ENCODE assay signal across 2 cellular contexts in the genomic region with DNA sequence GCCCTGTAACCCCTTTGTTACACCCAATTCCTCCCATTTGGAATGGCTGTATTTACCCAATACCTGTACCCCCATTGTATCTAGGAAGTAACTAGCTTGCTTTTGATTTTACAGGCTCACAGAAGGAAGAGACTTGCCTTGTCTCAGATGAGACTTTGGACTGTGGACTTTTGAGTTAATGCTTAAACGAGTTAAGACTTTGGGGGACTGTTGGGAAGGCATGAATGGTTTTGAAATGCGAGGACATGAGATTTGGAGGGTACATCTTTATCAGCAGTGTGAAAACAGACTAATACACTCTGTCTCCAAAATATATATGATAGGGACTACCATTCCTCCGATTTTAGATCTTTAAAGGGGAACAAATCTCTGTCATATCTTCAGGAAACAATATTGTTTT. TPM values are rescaled to one million over a fixed set of nuclear protein-coding genes. Genes with fewer than 3 reads are reported as not detected.
"Had no signal": no experiment of that assay in that cellular context is flagged by ENCODE, and none has a peak within 500 bp of the region (broad histone marks: within the 10 kb centered on the region; RNA-seq: fewer than 3 reads in every experiment).

No MANE protein-coding gene starts in this region.

RNA-seq across cellular contexts. Expression of gene GLIPR1L2, which starts 51.6 kb away (rescaled TPM):
- total RNA-seq: skeletal muscle tissue had no signal
- polyA plus RNA-seq: smooth muscle cell had no signal
